ENCODE assay signal across 1 cellular context in the genomic region with DNA sequence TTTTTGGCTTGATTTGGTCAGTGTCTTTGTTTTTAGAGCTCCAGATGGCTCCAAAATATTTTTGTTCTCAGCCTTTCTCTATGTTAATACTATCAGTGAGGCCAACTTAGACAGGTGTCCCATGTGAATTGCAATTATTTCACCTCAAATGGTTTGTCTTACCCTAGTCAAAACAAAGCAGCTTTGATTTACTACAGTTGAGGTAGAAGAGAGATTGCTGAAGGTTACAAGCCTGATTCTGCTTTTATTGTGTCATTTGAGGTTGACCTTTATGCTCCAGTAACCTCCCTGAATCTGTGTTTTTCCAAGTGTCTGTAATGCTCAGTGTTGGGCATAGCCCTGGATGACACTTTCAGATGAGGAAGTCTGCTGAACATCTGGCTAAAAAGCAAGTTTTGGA.
TF ChIP-seq lines count a peak whose summit lies in the region.

No MANE protein-coding gene starts in this region.

TF ChIP-seq in H1, 55 proteins besides CTCF, POLR2A, EP300 and RAD21 (continued from another document):
- TF ChIP-seq, protein P1, sequence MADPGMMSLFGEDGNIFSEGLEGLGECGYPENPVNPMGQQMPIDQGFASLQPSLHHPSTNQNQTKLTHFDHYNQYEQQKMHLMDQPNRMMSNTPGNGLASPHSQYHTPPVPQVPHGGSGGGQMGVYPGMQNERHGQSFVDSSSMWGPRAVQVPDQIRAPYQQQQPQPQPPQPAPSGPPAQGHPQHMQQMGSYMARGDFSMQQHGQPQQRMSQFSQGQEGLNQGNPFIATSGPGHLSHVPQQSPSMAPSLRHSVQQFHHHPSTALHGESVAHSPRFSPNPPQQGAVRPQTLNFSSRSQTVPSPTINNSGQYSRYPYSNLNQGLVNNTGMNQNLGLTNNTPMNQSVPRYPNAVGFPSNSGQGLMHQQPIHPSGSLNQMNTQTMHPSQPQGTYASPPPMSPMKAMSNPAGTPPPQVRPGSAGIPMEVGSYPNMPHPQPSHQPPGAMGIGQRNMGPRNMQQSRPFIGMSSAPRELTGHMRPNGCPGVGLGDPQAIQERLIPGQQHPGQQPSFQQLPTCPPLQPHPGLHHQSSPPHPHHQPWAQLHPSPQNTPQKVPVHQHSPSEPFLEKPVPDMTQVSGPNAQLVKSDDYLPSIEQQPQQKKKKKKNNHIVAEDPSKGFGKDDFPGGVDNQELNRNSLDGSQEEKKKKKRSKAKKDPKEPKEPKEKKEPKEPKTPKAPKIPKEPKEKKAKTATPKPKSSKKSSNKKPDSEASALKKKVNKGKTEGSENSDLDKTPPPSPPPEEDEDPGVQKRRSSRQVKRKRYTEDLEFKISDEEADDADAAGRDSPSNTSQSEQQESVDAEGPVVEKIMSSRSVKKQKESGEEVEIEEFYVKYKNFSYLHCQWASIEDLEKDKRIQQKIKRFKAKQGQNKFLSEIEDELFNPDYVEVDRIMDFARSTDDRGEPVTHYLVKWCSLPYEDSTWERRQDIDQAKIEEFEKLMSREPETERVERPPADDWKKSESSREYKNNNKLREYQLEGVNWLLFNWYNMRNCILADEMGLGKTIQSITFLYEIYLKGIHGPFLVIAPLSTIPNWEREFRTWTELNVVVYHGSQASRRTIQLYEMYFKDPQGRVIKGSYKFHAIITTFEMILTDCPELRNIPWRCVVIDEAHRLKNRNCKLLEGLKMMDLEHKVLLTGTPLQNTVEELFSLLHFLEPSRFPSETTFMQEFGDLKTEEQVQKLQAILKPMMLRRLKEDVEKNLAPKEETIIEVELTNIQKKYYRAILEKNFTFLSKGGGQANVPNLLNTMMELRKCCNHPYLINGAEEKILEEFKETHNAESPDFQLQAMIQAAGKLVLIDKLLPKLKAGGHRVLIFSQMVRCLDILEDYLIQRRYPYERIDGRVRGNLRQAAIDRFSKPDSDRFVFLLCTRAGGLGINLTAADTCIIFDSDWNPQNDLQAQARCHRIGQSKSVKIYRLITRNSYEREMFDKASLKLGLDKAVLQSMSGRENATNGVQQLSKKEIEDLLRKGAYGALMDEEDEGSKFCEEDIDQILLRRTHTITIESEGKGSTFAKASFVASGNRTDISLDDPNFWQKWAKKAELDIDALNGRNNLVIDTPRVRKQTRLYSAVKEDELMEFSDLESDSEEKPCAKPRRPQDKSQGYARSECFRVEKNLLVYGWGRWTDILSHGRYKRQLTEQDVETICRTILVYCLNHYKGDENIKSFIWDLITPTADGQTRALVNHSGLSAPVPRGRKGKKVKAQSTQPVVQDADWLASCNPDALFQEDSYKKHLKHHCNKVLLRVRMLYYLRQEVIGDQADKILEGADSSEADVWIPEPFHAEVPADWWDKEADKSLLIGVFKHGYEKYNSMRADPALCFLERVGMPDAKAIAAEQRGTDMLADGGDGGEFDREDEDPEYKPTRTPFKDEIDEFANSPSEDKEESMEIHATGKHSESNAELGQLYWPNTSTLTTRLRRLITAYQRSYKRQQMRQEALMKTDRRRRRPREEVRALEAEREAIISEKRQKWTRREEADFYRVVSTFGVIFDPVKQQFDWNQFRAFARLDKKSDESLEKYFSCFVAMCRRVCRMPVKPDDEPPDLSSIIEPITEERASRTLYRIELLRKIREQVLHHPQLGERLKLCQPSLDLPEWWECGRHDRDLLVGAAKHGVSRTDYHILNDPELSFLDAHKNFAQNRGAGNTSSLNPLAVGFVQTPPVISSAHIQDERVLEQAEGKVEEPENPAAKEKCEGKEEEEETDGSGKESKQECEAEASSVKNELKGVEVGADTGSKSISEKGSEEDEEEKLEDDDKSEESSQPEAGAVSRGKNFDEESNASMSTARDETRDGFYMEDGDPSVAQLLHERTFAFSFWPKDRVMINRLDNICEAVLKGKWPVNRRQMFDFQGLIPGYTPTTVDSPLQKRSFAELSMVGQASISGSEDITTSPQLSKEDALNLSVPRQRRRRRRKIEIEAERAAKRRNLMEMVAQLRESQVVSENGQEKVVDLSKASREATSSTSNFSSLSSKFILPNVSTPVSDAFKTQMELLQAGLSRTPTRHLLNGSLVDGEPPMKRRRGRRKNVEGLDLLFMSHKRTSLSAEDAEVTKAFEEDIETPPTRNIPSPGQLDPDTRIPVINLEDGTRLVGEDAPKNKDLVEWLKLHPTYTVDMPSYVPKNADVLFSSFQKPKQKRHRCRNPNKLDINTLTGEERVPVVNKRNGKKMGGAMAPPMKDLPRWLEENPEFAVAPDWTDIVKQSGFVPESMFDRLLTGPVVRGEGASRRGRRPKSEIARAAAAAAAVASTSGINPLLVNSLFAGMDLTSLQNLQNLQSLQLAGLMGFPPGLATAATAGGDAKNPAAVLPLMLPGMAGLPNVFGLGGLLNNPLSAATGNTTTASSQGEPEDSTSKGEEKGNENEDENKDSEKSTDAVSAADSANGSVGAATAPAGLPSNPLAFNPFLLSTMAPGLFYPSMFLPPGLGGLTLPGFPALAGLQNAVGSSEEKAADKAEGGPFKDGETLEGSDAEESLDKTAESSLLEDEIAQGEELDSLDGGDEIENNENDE (IDR thresholded peaks at IDR 0.05; ENCODE audit: insufficient replicate concordance, low read length): no peak
